Comparison of ENCODE assay signal across 8 cellular contexts in genomic region chr3:49007771-49008528, GRCh38. TPM values are rescaled to one million over a fixed set of nuclear protein-coding genes. Genes with fewer than 3 reads are reported as not detected.
A peak's percentile ranks its signal among the peaks of the same experiment; 100 is the strongest.
DNase-seq lines count a peak whose midpoint lies in the region; ATAC-seq, FAIRE-seq and TF ChIP-seq lines count a peak whose summit lies in the region.

No MANE protein-coding gene starts in this region.

- H3K4me3 Mint-ChIP-seq in HFFc6 = peak overlapping the region; percentile 98

- H3K4me1 ChIP-seq in K562 (replicated peaks in 1 of 2; ENCODE audit: control insufficient read depth in 2 of 2, insufficient read depth in 2 of 2, low read length in 2 of 2) (peaks cover 19 to 48% of the 10 kb centered on the region in 2 experiments; a peak in 4 of 5 replicates), skeletal muscle satellite cell (ENCODE audit: control insufficient read depth, insufficient read depth, low read length) (peaks cover 24% of the 10 kb centered on the region)

- H3K36me3 ChIP-seq in K562 (ENCODE audit: control insufficient read depth, insufficient read depth, low read length) (peaks cover 23% of the 10 kb centered on the region; the same call in 2 of the 3 replicates), skeletal muscle satellite cell (ENCODE audit: insufficient read depth, low read length) (peaks cover 15% of the 10 kb centered on the region)

- no peaks in the 10 kb centered on the region for H3K9me3 Mint-ChIP-seq in HFFc6

- DNase-seq in GM12864 (ENCODE audit: low read depth) (no peak), HFFc6 (peak; percentile 78), NCI-H1048 (lab: John Stamatoyannopoulos, UW) (peak; percentile 65), UCSD-AML1 (lab: John Stamatoyannopoulos, UW; ENCODE audit: unreplicated experiment) (peak; percentile 85), K562 (ENCODE audit: extremely low read depth in 1 of 4, low spot score in 3 of 4) (peak; percentile 85 to 94 (median 90))

- TF ChIP-seq POLR2A in K562 (conservative IDR thresholded peaks at IDR 0.05) = no peak

- H3K27ac ChIP-seq in K562 (ENCODE audit: extremely low read depth, low read depth, low read length) = peak overlapping the region; percentile 99

- TF ChIP-seq CTCF in GM12864 (IDR thresholded peaks at IDR 0.05; ENCODE audit: low read depth, low read length, missing control alignments) (no peak), HFFc6 (IDR thresholded peaks at IDR 0.05) (peak; percentile 17; the same call in 1 of the 2 replicates), K562 (IDR thresholded peaks at IDR 0.05 in 2 of 3, conservative IDR thresholded peaks at IDR 0.05 in 1 of 3; ENCODE audit: insufficient read depth in 2 of 3, low read depth in 1 of 3, low read length in 3 of 3) (no peak)

- TSS peak; percentile 54 for BruUV-seq in K562 (replicated peaks; lab: Mats Ljungman, UMichigan)

- TF ChIP-seq EP300 in K562 (IDR thresholded peaks at IDR 0.05; ENCODE audit: low read length) = no peak

- peaks cover 51% of the 10 kb centered on the region for H3K79me2 ChIP-seq in K562 (ENCODE audit: control insufficient read depth, insufficient read depth, low read length)

- POLR2A ChIA-PET in K562 (lab: Yijun Ruan, JAX) = interaction anchor here (0.6 to 3.0 kb wide), 12 partner anchors 11 to 740 kb away, joined by 3 to 104 read pairs (median 4); partner anchors contain the start of genes DALRD3, IMPDH2, NDUFAF3 and QRICH1

- WGBS in K562 (ENCODE audit: insufficient coverage, low coverage, missing lambda C conversion rate) = 10% methylated on average over 12 of the region's 41 CpGs

- peaks cover 15% of the 10 kb centered on the region; the same call in 1 of the 2 replicates for H3K36me3 Mint-ChIP-seq in HFFc6 (ENCODE audit: low read depth)

- H3K27me3 ChIP-seq in K562 (ENCODE audit: control insufficient read depth in 2 of 2, insufficient read depth in 2 of 2, low read length in 2 of 2) = no peaks in the 10 kb centered on the region
- H3K27me3 ChIP-seq in skeletal muscle satellite cell (ENCODE audit: control insufficient read depth, insufficient read depth, low read length) = no peaks in the 10 kb centered on the region

- peak; percentile 88 for ATAC-seq in K562
- no peak for ATAC-seq in GM18861 (IDR thresholded peaks at IDR 0.05; ENCODE audit: unreplicated experiment)

- peaks cover 8% of the 10 kb centered on the region for H4K20me1 ChIP-seq in K562 (replicated peaks; ENCODE audit: control insufficient read depth, insufficient read depth, low read length)

- H3K4me2 ChIP-seq in K562 (ENCODE audit: insufficient read depth, low read length) (peak overlapping the region; percentile 94), skeletal muscle satellite cell (ENCODE audit: low read length) (peak overlapping the region; percentile 100)

- CTCF ChIA-PET in K562 (lab: Yijun Ruan, JAX; ENCODE audit: low intra/inter-chr PET ratio) = no interaction called here

- H3K4me3 ChIP-seq in GM12864 (ENCODE audit: low read depth, low read length) (peak overlapping the region; percentile 72), K562 (peak overlapping the region; percentile 80), iPS-11a (ENCODE audit: low read depth, low read length) (peak overlapping the region; percentile 94), skeletal muscle satellite cell (ENCODE audit: low read length) (peak overlapping the region; percentile 82)

- peaks cover 4% of the 10 kb centered on the region for H3K27me3 Mint-ChIP-seq in HFFc6 (ENCODE audit: insufficient read depth)

- in situ Hi-C loops in K562 (cut with MboI) = no loop called here

- H3K9ac ChIP-seq in K562 (ENCODE audit: insufficient read depth in 1 of 2, low read depth in 2 of 2, low read length in 2 of 2) (peak overlapping the region; percentile 97 to 99), skeletal muscle satellite cell (ENCODE audit: low read depth, low read length) (peak overlapping the region; percentile 91)

- H3K9me3 ChIP-seq in K562 (replicated peaks; ENCODE audit: control insufficient read depth, insufficient read depth, low read depth, low read length) = no peaks in the 10 kb centered on the region
- no peaks in the 10 kb centered on the region for H3K9me3 ChIP-seq in skeletal muscle satellite cell (replicated peaks; ENCODE audit: low read length)

- H3K4me1 Mint-ChIP-seq in HFFc6 (ENCODE audit: low read depth) = peaks cover 28% of the 10 kb centered on the region

- H3K27ac Mint-ChIP-seq in HFFc6 = peak overlapping the region; percentile 98

- FAIRE-seq in K562 (lab: Jason Lieb, UNC) = peak; percentile 70

- peak overlapping the region; percentile 99 for H2AFZ ChIP-seq in K562 (ENCODE audit: low read depth, low read length)

- intact Hi-C loops in K562 (cut with micrococcal nuclease) = loop anchor here (2.0 to 5.0 kb wide), 2 partner anchors 19 to 91 kb away; partner anchors contain the start of gene ARIH2

- no peak for TF ChIP-seq RAD21 in K562 (CRISPR knock-in tag; conservative IDR thresholded peaks at IDR 0.05 in 1 of 2, IDR thresholded peaks at IDR 0.05 in 1 of 2)

- peaks cover 3% of the 10 kb centered on the region for H3K9me1 ChIP-seq in K562 (ENCODE audit: control insufficient read depth, insufficient read depth, low read length)

RNA-seq across cellular contexts. Expression of gene WDR6, which starts 0.8 kb away (rescaled TPM):
- 100 to 1,000 TPM; 107 to 123 (median 115) TPM for total RNA-seq in HFFc6 (2021; fragmentation: NEBNext Ultra II Directional; extraction: Animal tissue kit (Norgen Biotek cat#: 25700))
- 147 and 376 TPM in 2 replicates for total RNA-seq in K562 (2011; cell fraction: chromatin; rRNA removed; ENCODE audit: low replicate concordance)
- 205 and 207 TPM in 2 replicates for total RNA-seq in K562 (2011; cell fraction: nucleolus; rRNA removed)
- 128 and 141 TPM in 2 replicates for total RNA-seq in K562 (2011; cell fraction: nucleoplasm; rRNA removed)
- total RNA-seq in K562 (2014; rRNA removed) = 33.7 and 43.1 TPM in 2 replicates
- 29.7 and 40.0 TPM in 2 replicates for total RNA-seq in K562 (2014; rRNA removed; fragmentation: Illumina TruSeq; extraction: Trizol)
- 44.7 and 46.7 TPM in 2 replicates for total RNA-seq in K562 (2015; rRNA removed; fragmentation: Illumina TruSeq; extraction: Trizol)
- total RNA-seq in K562 (2021) = 90.4 and 90.6 TPM in 2 replicates
- polyA plus RNA-seq in K562 (2011; rRNA removed) = 47.6 and 69.8 TPM in 2 replicates
- 64.5 and 91.8 TPM in 2 replicates for polyA plus RNA-seq in K562 (2011; cell fraction: cytosol; rRNA removed)
- 426 and 555 TPM in 2 replicates for polyA plus RNA-seq in K562 (2011; cell fraction: nucleus; rRNA removed)
- polyA plus RNA-seq in K562 (2012) = 82.6 and 84.1 TPM in 2 replicates
- polyA plus RNA-seq in K562 (2014; fragmentation: Illumina TruSeq; extraction: Trizol) = 73.7 and 77.8 TPM in 2 replicates
- polyA plus RNA-seq in K562 (2014; fragmentation: Nextera tagmentation; extraction: Ambion mirVana) = 10 to 100 TPM in 1 of 2 experiments, 1 to 10 TPM in 1; 8.9 to 14.2 TPM
- polyA plus RNA-seq in K562 (2014; rRNA removed) = 60.4 and 66.9 TPM in 2 replicates
- polyA minus RNA-seq in K562 (2011; rRNA and poly(A)+ RNA removed) = 46.0 and 52.0 TPM in 2 replicates
- polyA minus RNA-seq in K562 (2011; cell fraction: cytosol; rRNA and poly(A)+ RNA removed) = 33.9 and 49.7 TPM in 2 replicates
- polyA minus RNA-seq in K562 (2011; cell fraction: nucleus; rRNA and poly(A)+ RNA removed) = 35.3 and 35.7 TPM in 2 replicates
- 25.8 and 54.0 TPM in 2 replicates for total RNA-seq in skeletal muscle satellite cell (2012; rRNA removed)

RNA-seq across cellular contexts. Expression of gene DALRD3, which starts 10.4 kb away (rescaled TPM):
- total RNA-seq in HFFc6 (2021; fragmentation: NEBNext Ultra II Directional; extraction: Animal tissue kit (Norgen Biotek cat#: 25700)) = 10 to 100 TPM; 25.3 to 33.9 (median 29.5) TPM
- total RNA-seq in K562 (2011; cell fraction: chromatin; rRNA removed; ENCODE audit: low replicate concordance) = 35.7 and 101 TPM in 2 replicates
- total RNA-seq in K562 (2011; cell fraction: nucleolus; rRNA removed) = 84.0 and 85.6 TPM in 2 replicates
- 43.0 and 44.7 TPM in 2 replicates for total RNA-seq in K562 (2011; cell fraction: nucleoplasm; rRNA removed)
- 15.7 and 18.0 TPM in 2 replicates for total RNA-seq in K562 (2014; rRNA removed)
- total RNA-seq in K562 (2014; rRNA removed; fragmentation: Illumina TruSeq; extraction: Trizol) = 8.4 and 11.6 TPM in 2 replicates
- total RNA-seq in K562 (2015; rRNA removed; fragmentation: Illumina TruSeq; extraction: Trizol) = 10.6 and 11.9 TPM in 2 replicates
- 15.7 and 16.0 TPM in 2 replicates for total RNA-seq in K562 (2021)
- polyA plus RNA-seq in K562 (2011; rRNA removed) = 30.5 and 31.3 TPM in 2 replicates
- 45.1 and 53.1 TPM in 2 replicates for polyA plus RNA-seq in K562 (2011; cell fraction: cytosol; rRNA removed)
- polyA plus RNA-seq in K562 (2011; cell fraction: nucleus; rRNA removed) = 167 and 168 TPM in 2 replicates
- polyA plus RNA-seq in K562 (2012) = 18.1 and 28.0 TPM in 2 replicates
- polyA plus RNA-seq in K562 (2014; fragmentation: Illumina TruSeq; extraction: Trizol) = 14.4 and 15.9 TPM in 2 replicates
- 1 to 10 TPM; 6.6 to 7.2 TPM for polyA plus RNA-seq in K562 (2014; fragmentation: Nextera tagmentation; extraction: Ambion mirVana)
- polyA plus RNA-seq in K562 (2014; rRNA removed) = 18.3 and 20.5 TPM in 2 replicates
- polyA minus RNA-seq in K562 (2011; rRNA and poly(A)+ RNA removed) = 15.7 and 24.6 TPM in 2 replicates
- 14.8 and 15.2 TPM in 2 replicates for polyA minus RNA-seq in K562 (2011; cell fraction: cytosol; rRNA and poly(A)+ RNA removed)
- polyA minus RNA-seq in K562 (2011; cell fraction: nucleus; rRNA and poly(A)+ RNA removed) = 30.7 and 32.9 TPM in 2 replicates
- total RNA-seq in skeletal muscle satellite cell (2012; rRNA removed) = 42.8 and 47.2 TPM in 2 replicates

RNA-seq across cellular contexts. Expression of gene NDUFAF3, which starts 14.0 kb away (rescaled TPM):
- total RNA-seq in HFFc6 (2021; fragmentation: NEBNext Ultra II Directional; extraction: Animal tissue kit (Norgen Biotek cat#: 25700)) = 100 to 1,000 TPM; 129 to 164 (median 153) TPM
- 14.7 and 50.3 TPM in 2 replicates for total RNA-seq in K562 (2011; cell fraction: chromatin; rRNA removed; ENCODE audit: low replicate concordance)
- total RNA-seq in K562 (2011; cell fraction: nucleolus; rRNA removed) = 65.5 and 74.9 TPM in 2 replicates
- 27.9 and 29.3 TPM in 2 replicates for total RNA-seq in K562 (2011; cell fraction: nucleoplasm; rRNA removed)
- 127 and 133 TPM in 2 replicates for total RNA-seq in K562 (2014; rRNA removed)
- total RNA-seq in K562 (2014; rRNA removed; fragmentation: Illumina TruSeq; extraction: Trizol) = 17.9 and 22.4 TPM in 2 replicates
- 26.5 and 27.7 TPM in 2 replicates for total RNA-seq in K562 (2015; rRNA removed; fragmentation: Illumina TruSeq; extraction: Trizol)
- 73.3 and 77.2 TPM in 2 replicates for total RNA-seq in K562 (2021)
- 22.5 and 25.1 TPM in 2 replicates for polyA plus RNA-seq in K562 (2011; rRNA removed)
- 36.7 and 88.5 TPM in 2 replicates for polyA plus RNA-seq in K562 (2011; cell fraction: cytosol; rRNA removed)
- 21.1 and 28.5 TPM in 2 replicates for polyA plus RNA-seq in K562 (2011; cell fraction: nucleus; rRNA removed)
- 62.2 and 78.2 TPM in 2 replicates for polyA plus RNA-seq in K562 (2012)
- 39.8 and 49.8 TPM in 2 replicates for polyA plus RNA-seq in K562 (2014; fragmentation: Illumina TruSeq; extraction: Trizol)
- 10 to 100 TPM; 17.0 to 36.3 TPM for polyA plus RNA-seq in K562 (2014; fragmentation: Nextera tagmentation; extraction: Ambion mirVana)
- 64.6 and 75.9 TPM in 2 replicates for polyA plus RNA-seq in K562 (2014; rRNA removed)
- polyA minus RNA-seq in K562 (2011; rRNA and poly(A)+ RNA removed) = 9.4 and 16.0 TPM in 2 replicates
- 24.0 and 27.2 TPM in 2 replicates for polyA minus RNA-seq in K562 (2011; cell fraction: cytosol; rRNA and poly(A)+ RNA removed)
- 42.8 and 44.3 TPM in 2 replicates for polyA minus RNA-seq in K562 (2011; cell fraction: nucleus; rRNA and poly(A)+ RNA removed)
- total RNA-seq in skeletal muscle satellite cell (2012; rRNA removed) = 35.0 and 48.3 TPM in 2 replicates

RNA-seq across cellular contexts. Expression of gene P4HTM, which starts 17.9 kb away (rescaled TPM):
- total RNA-seq in HFFc6 (2021; fragmentation: NEBNext Ultra II Directional; extraction: Animal tissue kit (Norgen Biotek cat#: 25700)) = 10 to 100 TPM; 29.1 to 41.4 (median 31.6) TPM
- total RNA-seq in K562 (2011; cell fraction: chromatin; rRNA removed; ENCODE audit: low replicate concordance) = 3.4 and 7.6 TPM in 2 replicates
- 4.1 and 6.7 TPM in 2 replicates for total RNA-seq in K562 (2011; cell fraction: nucleolus; rRNA removed)
- 3.4 and 3.7 TPM in 2 replicates for total RNA-seq in K562 (2011; cell fraction: nucleoplasm; rRNA removed)
- 0.23 and 0.33 TPM in 2 replicates for total RNA-seq in K562 (2014; rRNA removed)
- 0.25 and 0.32 TPM in 2 replicates for total RNA-seq in K562 (2014; rRNA removed; fragmentation: Illumina TruSeq; extraction: Trizol)
- total RNA-seq in K562 (2015; rRNA removed; fragmentation: Illumina TruSeq; extraction: Trizol) = 0.14 TPM in 1 of 2 replicates, not detected in the other
- 0.27 and 0.66 TPM in 2 replicates for total RNA-seq in K562 (2021)
- polyA plus RNA-seq in K562 (2011; rRNA removed) = 0.30 and 0.47 TPM in 2 replicates
- 0.34 and 0.42 TPM in 2 replicates for polyA plus RNA-seq in K562 (2011; cell fraction: cytosol; rRNA removed)
- 1.3 and 3.4 TPM in 2 replicates for polyA plus RNA-seq in K562 (2011; cell fraction: nucleus; rRNA removed)
- polyA plus RNA-seq in K562 (2012) = 0.18 and 0.48 TPM in 2 replicates
- polyA plus RNA-seq in K562 (2014; fragmentation: Illumina TruSeq; extraction: Trizol) = 0.09 and 0.29 TPM in 2 replicates
- not detected for polyA plus RNA-seq in K562 (2014; fragmentation: Nextera tagmentation; extraction: Ambion mirVana)
- 0.22 and 0.29 TPM in 2 replicates for polyA plus RNA-seq in K562 (2014; rRNA removed)
- polyA minus RNA-seq in K562 (2011; rRNA and poly(A)+ RNA removed) = 0.63 and 0.77 TPM in 2 replicates
- 0.67 and 1.5 TPM in 2 replicates for polyA minus RNA-seq in K562 (2011; cell fraction: cytosol; rRNA and poly(A)+ RNA removed)
- 1.00 and 1.9 TPM in 2 replicates for polyA minus RNA-seq in K562 (2011; cell fraction: nucleus; rRNA and poly(A)+ RNA removed)
- total RNA-seq in skeletal muscle satellite cell (2012; rRNA removed) = 11.4 and 15.2 TPM in 2 replicates

RNA-seq across cellular contexts. Expression of gene IMPDH2, which starts 21.2 kb away (rescaled TPM):
- 100 to 1,000 TPM; 195 to 228 (median 202) TPM for total RNA-seq in HFFc6 (2021; fragmentation: NEBNext Ultra II Directional; extraction: Animal tissue kit (Norgen Biotek cat#: 25700))
- 224 and 455 TPM in 2 replicates for total RNA-seq in K562 (2011; cell fraction: chromatin; rRNA removed; ENCODE audit: low replicate concordance)
- total RNA-seq in K562 (2011; cell fraction: nucleolus; rRNA removed) = 251 and 255 TPM in 2 replicates
- 226 and 247 TPM in 2 replicates for total RNA-seq in K562 (2011; cell fraction: nucleoplasm; rRNA removed)
- 376 and 506 TPM in 2 replicates for total RNA-seq in K562 (2014; rRNA removed)
- total RNA-seq in K562 (2014; rRNA removed; fragmentation: Illumina TruSeq; extraction: Trizol) = 296 and 320 TPM in 2 replicates
- total RNA-seq in K562 (2015; rRNA removed; fragmentation: Illumina TruSeq; extraction: Trizol) = 359 and 366 TPM in 2 replicates
- total RNA-seq in K562 (2021) = 315 and 318 TPM in 2 replicates
- 332 and 336 TPM in 2 replicates for polyA plus RNA-seq in K562 (2011; rRNA removed)
- polyA plus RNA-seq in K562 (2011; cell fraction: cytosol; rRNA removed) = 304 and 356 TPM in 2 replicates
- polyA plus RNA-seq in K562 (2011; cell fraction: nucleus; rRNA removed) = 437 and 515 TPM in 2 replicates
- polyA plus RNA-seq in K562 (2012) = 268 and 344 TPM in 2 replicates
- 362 and 391 TPM in 2 replicates for polyA plus RNA-seq in K562 (2014; fragmentation: Illumina TruSeq; extraction: Trizol)
- 100 to 1,000 TPM; 426 to 507 TPM for polyA plus RNA-seq in K562 (2014; fragmentation: Nextera tagmentation; extraction: Ambion mirVana)
- polyA plus RNA-seq in K562 (2014; rRNA removed) = 352 and 442 TPM in 2 replicates
- 413 and 500 TPM in 2 replicates for polyA minus RNA-seq in K562 (2011; rRNA and poly(A)+ RNA removed)
- polyA minus RNA-seq in K562 (2011; cell fraction: cytosol; rRNA and poly(A)+ RNA removed) = 300 and 330 TPM in 2 replicates
- polyA minus RNA-seq in K562 (2011; cell fraction: nucleus; rRNA and poly(A)+ RNA removed) = 122 and 164 TPM in 2 replicates
- 341 and 359 TPM in 2 replicates for total RNA-seq in skeletal muscle satellite cell (2012; rRNA removed)
